8 cellular contexts compared by ENCODE assay signal in the genomic region with DNA sequence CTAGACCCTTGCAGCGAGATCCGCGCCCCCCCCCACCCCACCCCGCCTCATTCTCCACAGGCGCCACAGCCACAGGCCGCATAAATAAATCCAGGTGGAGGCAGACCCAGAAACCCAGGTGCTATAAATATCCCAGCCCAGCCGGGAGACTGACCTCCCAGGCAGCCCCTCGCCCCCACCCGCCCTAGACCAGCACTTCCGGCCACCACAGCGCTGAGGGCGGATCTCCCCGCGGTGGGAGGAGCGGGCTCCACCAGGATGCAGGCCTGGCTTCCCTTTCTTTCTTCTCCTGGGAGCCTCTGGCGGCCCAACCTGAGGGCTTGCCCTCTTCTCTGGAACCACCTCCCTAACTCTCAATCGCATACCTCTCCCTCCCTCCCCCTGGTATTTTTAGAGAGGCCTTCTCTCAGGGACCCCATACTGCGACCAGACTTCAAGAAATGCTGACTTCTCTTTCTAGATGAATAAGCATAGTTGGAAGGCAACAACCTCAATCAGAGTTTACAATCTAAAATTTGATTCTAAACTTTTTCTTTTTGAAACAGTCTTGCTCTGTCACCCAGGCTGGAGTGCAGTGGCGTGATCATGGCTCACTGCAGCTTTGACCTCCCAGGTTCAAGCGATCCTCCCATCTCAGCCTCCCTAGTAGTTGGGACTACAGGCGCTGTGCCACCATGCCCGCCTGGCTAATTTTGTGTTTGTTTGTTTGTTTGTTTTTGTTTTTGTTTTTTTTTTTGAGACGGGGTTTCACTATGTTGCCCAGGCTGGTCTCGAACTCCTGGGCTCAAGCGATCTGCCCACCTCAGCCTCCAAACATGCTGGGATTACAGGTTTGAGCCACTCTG. TPM values are rescaled to one million over a fixed set of nuclear protein-coding genes. Genes with fewer than 3 reads are reported as not detected.
DNase-seq lines count a peak whose midpoint lies in the region; ATAC-seq, FAIRE-seq and TF ChIP-seq lines count a peak whose summit lies in the region.

No MANE protein-coding gene starts in this region.

- TF ChIP-seq CTCF in astrocyte (IDR thresholded peaks at IDR 0.05; ENCODE audit: insufficient read depth, low read depth, low read length) = no peak

- peak overlapping the region; percentile 85 for H3K9ac ChIP-seq in HUES6 (ENCODE audit: low read length)
- peak overlapping the region; percentile 61 for H3K9ac ChIP-seq in astrocyte (ENCODE audit: low read length)

- DNase-seq in astrocyte (ENCODE audit: low read depth) (peak; percentile 35), kidney glomerular epithelial cell (lab: John Stamatoyannopoulos, UW) (peak; percentile 66), NCI-H2081 treated with DMSO at 0.1 percent for 48 hours (lab: John Stamatoyannopoulos, UW) (no peak), putamen (ENCODE audit: low spot score) (no peak), NCI-H187 treated with DMSO at 0.1 percent for 48 hours (lab: John Stamatoyannopoulos, UW) (no peak)
- DNase-seq in stimulated activated naive CD8-positive, alpha-beta T cell treated with anti-CD3 and anti-CD28 coated beads, Interleukin-15, Interleukin-2, amounts not matched to agents 100 U/mL and 50 U/mL, for 24 hours = peak; percentile 54

- H3K27ac ChIP-seq in HUES6 (ENCODE audit: low read depth, low read length) (peak overlapping the region; percentile 79; the same call in 1 of the 2 replicates), astrocyte (ENCODE audit: low read depth, low read length) (peak overlapping the region; percentile 74)

- ATAC-seq in GM19324 (IDR thresholded peaks at IDR 0.05; ENCODE audit: low FRiP score, unreplicated experiment) = peak; percentile 6
- no peak for ATAC-seq in stimulated activated naive CD8-positive, alpha-beta T cell treated with anti-CD3 and anti-CD28 coated beads, Interleukin-15, Interleukin-2, amounts not matched to agents 100 U/mL and 50 U/mL, for 24 hours

- no peaks in the 10 kb centered on the region for H3K27me3 Mint-ChIP-seq in astrocyte (ENCODE audit: low read depth, unreplicated experiment)

- H3K4me1 Mint-ChIP-seq in astrocyte (ENCODE audit: low read depth, unreplicated experiment) = peaks cover 24% of the 10 kb centered on the region

- peak overlapping the region; percentile 77 for H3K4me2 ChIP-seq in astrocyte (ENCODE audit: low read length)

- H3K36me3 Mint-ChIP-seq in astrocyte (ENCODE audit: low read depth, unreplicated experiment) = peaks cover 8% of the 10 kb centered on the region

- H3K27me3 ChIP-seq in HUES6 (ENCODE audit: control insufficient read depth, insufficient read depth, low read length) (peaks cover 11% of the 10 kb centered on the region), astrocyte (ENCODE audit: insufficient read depth, low read length) (no peaks in the 10 kb centered on the region)

- no peak for FAIRE-seq in astrocyte (lab: Jason Lieb, UNC)

- H3K4me3 ChIP-seq in HUES6 (ENCODE audit: low read depth, low read length) = peak overlapping the region; percentile 63
- no peak overlapping the region for H3K4me3 ChIP-seq in astrocyte (ENCODE audit: insufficient read depth, low read depth, low read length)

- H2AFZ ChIP-seq in astrocyte (ENCODE audit: low read depth, low read length) = peak overlapping the region; percentile 9

- H3K4me1 ChIP-seq in HUES6 (ENCODE audit: control insufficient read depth, insufficient read depth, low read length) (peaks cover 45% of the 10 kb centered on the region), astrocyte (ENCODE audit: insufficient read depth, low read length) (peaks cover 13% of the 10 kb centered on the region)

- H3K79me2 ChIP-seq in astrocyte (ENCODE audit: insufficient read depth, low read length) = no peaks in the 10 kb centered on the region

- peak overlapping the region; percentile 98 for H3K27ac Mint-ChIP-seq in astrocyte (ENCODE audit: unreplicated experiment)

- H3K9me3 ChIP-seq in HUES6 (ENCODE audit: control insufficient read depth, insufficient read depth, low read depth, low read length) = peaks cover 15% of the 10 kb centered on the region; the same call in 1 of the 2 replicates
- no peaks in the 10 kb centered on the region for H3K9me3 ChIP-seq in astrocyte (ENCODE audit: insufficient read depth, low read depth, low read length)

- H3K36me3 ChIP-seq in HUES6 (ENCODE audit: control insufficient read depth, insufficient read depth, low read length) = no peaks in the 10 kb centered on the region
- no peaks in the 10 kb centered on the region for H3K36me3 ChIP-seq in astrocyte (ENCODE audit: insufficient read depth, low read length)

- no peaks in the 10 kb centered on the region for H4K20me1 ChIP-seq in astrocyte (ENCODE audit: insufficient read depth, low read length)

- peaks cover 10% of the 10 kb centered on the region for H3K9me3 Mint-ChIP-seq in astrocyte (ENCODE audit: unreplicated experiment)

- peak overlapping the region; percentile 50 for H3K4me3 Mint-ChIP-seq in astrocyte (ENCODE audit: unreplicated experiment)

RNA-seq across cellular contexts. Expression of gene PKDCC, which starts 55.0 kb away (rescaled TPM):
- total RNA-seq in astrocyte = 6.9 and 9.7 TPM in 2 replicates

Comparison
In these comparisons a context has a peak if more than half of its experiments do, and no peak if none do; other contexts are left out.
1. DNase-seq: peak in astrocyte (single experiment), kidney glomerular epithelial cell (single experiment) and stimulated activated naive CD8-positive, alpha-beta T cell treated with anti-CD3 and anti-CD28 coated beads, Interleukin-15, Interleukin-2, amounts not matched to agents 100 U/mL and 50 U/mL, for 24 hours (single experiment); none in NCI-H2081 treated with DMSO at 0.1 percent for 48 hours (single experiment), putamen (single experiment) and NCI-H187 treated with DMSO at 0.1 percent for 48 hours (single experiment).